In the genomic region with DNA sequence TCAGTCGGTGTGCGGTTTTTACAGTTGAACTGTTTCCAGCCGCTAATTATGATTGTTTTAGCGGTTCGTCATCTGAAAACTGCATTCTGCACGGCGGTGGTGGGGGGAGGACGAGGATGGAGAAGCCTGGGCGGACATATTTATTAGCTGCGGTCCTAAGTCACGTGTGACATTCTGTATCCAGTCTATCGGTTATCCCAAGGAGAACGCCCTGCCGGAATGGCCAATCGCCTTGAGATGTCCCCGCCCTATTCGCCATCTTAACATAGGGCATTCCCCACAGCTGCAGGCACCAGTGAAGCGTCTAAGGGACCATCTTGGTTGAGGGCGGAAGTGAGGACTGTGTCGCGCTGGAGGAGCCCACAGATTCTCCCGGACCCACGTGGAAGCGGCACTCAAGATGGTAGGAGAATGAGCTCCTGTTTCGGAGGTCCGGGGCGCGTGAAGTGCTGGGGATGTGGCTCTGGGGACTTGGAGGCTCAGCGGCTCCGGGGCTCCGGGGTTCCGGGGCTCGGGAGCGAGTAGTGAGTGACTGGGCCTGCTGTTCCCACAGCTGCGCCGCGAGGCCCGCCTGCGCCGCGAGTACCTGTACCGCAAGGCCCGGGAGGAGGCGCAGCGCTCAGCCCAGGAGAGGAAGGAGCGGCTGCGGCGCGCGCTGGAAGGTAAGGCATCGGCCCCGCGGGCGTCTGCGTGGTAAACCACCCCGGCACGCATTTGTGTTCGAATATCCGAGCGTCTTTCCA, we compare ENCODE assay signal across 1 cellular context.
TF ChIP-seq lines count a peak whose summit lies in the region.

Gene IMP4 (plus strand): TSS at position 365 of the 743 bp plus-strand sequence. CDS start 36 bp downstream, at position 401.

TF ChIP-seq in HepG2, 621 proteins besides CTCF, POLR2A, EP300 and RAD21 (continued from another document and continues in another):
- TF ChIP-seq TIGD3 (CRISPR knock-in tag; IDR thresholded peaks at IDR 0.05; ENCODE audit: borderline replicate concordance), result peak; percentile 74; the same call in 1 of the 2 replicates
- TF ChIP-seq E2F1 (CRISPR knock-in tag; IDR thresholded peaks at IDR 0.05), result peak; percentile 16
- peak; percentile 86 for TF ChIP-seq NFYB (CRISPR knock-in tag; IDR thresholded peaks at IDR 0.05)
- no peak for TF ChIP-seq PBX3 (CRISPR knock-in tag; IDR thresholded peaks at IDR 0.05; ENCODE audit: borderline replicate concordance)
- TF ChIP-seq ZNF282 (IDR thresholded peaks at IDR 0.05; ENCODE audit: partially characterized antibody), result no peak
- no peak for TF ChIP-seq ZNF10 (CRISPR knock-in tag; IDR thresholded peaks at IDR 0.05; ENCODE audit: borderline replicate concordance, low read depth)
- peak; percentile 22; the same call in 1 of the 2 replicates for TF ChIP-seq RFXANK (CRISPR knock-in tag; IDR thresholded peaks at IDR 0.05)
- TF ChIP-seq JUNB (CRISPR knock-in tag; IDR thresholded peaks at IDR 0.05; ENCODE audit: borderline replicate concordance), result no peak
- TF ChIP-seq, protein P1, sequence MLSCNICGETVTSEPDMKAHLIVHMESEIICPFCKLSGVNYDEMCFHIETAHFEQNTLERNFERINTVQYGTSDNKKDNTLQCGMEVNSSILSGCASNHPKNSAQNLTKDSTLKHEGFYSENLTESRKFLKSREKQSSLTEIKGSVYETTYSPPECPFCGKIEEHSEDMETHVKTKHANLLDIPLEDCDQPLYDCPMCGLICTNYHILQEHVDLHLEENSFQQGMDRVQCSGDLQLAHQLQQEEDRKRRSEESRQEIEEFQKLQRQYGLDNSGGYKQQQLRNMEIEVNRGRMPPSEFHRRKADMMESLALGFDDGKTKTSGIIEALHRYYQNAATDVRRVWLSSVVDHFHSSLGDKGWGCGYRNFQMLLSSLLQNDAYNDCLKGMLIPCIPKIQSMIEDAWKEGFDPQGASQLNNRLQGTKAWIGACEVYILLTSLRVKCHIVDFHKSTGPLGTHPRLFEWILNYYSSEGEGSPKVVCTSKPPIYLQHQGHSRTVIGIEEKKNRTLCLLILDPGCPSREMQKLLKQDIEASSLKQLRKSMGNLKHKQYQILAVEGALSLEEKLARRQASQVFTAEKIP (CRISPR knock-in tag; IDR thresholded peaks at IDR 0.05; ENCODE audit: borderline replicate concordance), result no peak
- TF ChIP-seq, protein P2, sequence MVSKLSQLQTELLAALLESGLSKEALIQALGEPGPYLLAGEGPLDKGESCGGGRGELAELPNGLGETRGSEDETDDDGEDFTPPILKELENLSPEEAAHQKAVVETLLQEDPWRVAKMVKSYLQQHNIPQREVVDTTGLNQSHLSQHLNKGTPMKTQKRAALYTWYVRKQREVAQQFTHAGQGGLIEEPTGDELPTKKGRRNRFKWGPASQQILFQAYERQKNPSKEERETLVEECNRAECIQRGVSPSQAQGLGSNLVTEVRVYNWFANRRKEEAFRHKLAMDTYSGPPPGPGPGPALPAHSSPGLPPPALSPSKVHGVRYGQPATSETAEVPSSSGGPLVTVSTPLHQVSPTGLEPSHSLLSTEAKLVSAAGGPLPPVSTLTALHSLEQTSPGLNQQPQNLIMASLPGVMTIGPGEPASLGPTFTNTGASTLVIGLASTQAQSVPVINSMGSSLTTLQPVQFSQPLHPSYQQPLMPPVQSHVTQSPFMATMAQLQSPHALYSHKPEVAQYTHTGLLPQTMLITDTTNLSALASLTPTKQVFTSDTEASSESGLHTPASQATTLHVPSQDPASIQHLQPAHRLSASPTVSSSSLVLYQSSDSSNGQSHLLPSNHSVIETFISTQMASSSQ (IDR thresholded peaks at IDR 0.05; ENCODE audit: low read depth), result no peak
- TF ChIP-seq, protein P2 (CRISPR knock-in tag; IDR thresholded peaks at IDR 0.05; ENCODE audit: borderline replicate concordance), result peak; percentile 61; the same call in 1 of the 2 replicates
- peak; percentile 98 for TF ChIP-seq ELF4 (CRISPR knock-in tag; IDR thresholded peaks at IDR 0.05; ENCODE audit: borderline replicate concordance)
- no peak for TF ChIP-seq ZC3H4 (CRISPR knock-in tag; IDR thresholded peaks at IDR 0.05; ENCODE audit: borderline replicate concordance)
- no peak for TF ChIP-seq NFE2L2 (IDR thresholded peaks at IDR 0.05; ENCODE audit: low read length)
- peak; percentile 97 for TF ChIP-seq ARID4A (CRISPR knock-in tag; IDR thresholded peaks at IDR 0.05; ENCODE audit: borderline replicate concordance)
- peak; percentile 82; the same call in 1 of the 2 replicates for TF ChIP-seq TFAP4 (IDR thresholded peaks at IDR 0.05; ENCODE audit: borderline replicate concordance, low read depth)
- no peak for TF ChIP-seq TCF7 (IDR thresholded peaks at IDR 0.05; ENCODE audit: low read depth)
- TF ChIP-seq, protein P3, sequence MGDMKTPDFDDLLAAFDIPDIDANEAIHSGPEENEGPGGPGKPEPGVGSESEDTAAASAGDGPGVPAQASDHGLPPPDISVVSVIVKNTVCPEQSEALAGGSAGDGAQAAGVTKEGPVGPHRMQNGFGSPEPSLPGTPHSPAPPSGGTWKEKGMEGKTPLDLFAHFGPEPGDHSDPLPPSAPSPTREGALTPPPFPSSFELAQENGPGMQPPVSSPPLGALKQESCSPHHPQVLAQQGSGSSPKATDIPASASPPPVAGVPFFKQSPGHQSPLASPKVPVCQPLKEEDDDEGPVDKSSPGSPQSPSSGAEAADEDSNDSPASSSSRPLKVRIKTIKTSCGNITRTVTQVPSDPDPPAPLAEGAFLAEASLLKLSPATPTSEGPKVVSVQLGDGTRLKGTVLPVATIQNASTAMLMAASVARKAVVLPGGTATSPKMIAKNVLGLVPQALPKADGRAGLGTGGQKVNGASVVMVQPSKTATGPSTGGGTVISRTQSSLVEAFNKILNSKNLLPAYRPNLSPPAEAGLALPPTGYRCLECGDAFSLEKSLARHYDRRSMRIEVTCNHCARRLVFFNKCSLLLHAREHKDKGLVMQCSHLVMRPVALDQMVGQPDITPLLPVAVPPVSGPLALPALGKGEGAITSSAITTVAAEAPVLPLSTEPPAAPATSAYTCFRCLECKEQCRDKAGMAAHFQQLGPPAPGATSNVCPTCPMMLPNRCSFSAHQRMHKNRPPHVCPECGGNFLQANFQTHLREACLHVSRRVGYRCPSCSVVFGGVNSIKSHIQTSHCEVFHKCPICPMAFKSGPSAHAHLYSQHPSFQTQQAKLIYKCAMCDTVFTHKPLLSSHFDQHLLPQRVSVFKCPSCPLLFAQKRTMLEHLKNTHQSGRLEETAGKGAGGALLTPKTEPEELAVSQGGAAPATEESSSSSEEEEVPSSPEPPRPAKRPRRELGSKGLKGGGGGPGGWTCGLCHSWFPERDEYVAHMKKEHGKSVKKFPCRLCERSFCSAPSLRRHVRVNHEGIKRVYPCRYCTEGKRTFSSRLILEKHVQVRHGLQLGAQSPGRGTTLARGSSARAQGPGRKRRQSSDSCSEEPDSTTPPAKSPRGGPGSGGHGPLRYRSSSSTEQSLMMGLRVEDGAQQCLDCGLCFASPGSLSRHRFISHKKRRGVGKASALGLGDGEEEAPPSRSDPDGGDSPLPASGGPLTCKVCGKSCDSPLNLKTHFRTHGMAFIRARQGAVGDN (CRISPR knock-in tag; IDR thresholded peaks at IDR 0.05), result peak; percentile 89
- TF ChIP-seq SNAI1 (CRISPR knock-in tag; IDR thresholded peaks at IDR 0.05; ENCODE audit: borderline replicate concordance), result peak; percentile 97; the same call in 1 of the 2 replicates
- TF ChIP-seq SMARCE1 (IDR thresholded peaks at IDR 0.05; ENCODE audit: borderline replicate concordance), result no peak
- peak; percentile 86; the same call in 1 of the 2 replicates for TF ChIP-seq SNAPC5 (CRISPR knock-in tag; IDR thresholded peaks at IDR 0.05; ENCODE audit: borderline replicate concordance)
- TF ChIP-seq ZNF234 (CRISPR knock-in tag; conservative IDR thresholded peaks at IDR 0.05), result no peak; the same call in 1 of the 2 replicates
- no peak for TF ChIP-seq ZNF460 (CRISPR knock-in tag; IDR thresholded peaks at IDR 0.05; ENCODE audit: borderline replicate concordance)
- peak; percentile 55; the same call in 1 of the 2 replicates for TF ChIP-seq ZNF546 (CRISPR knock-in tag; conservative IDR thresholded peaks at IDR 0.05)
- TF ChIP-seq ZKSCAN5 (CRISPR knock-in tag; IDR thresholded peaks at IDR 0.05), result no peak
- TF ChIP-seq ATM (IDR thresholded peaks at IDR 0.05; ENCODE audit: borderline replicate concordance), result no peak
- TF ChIP-seq ZNF24 (IDR thresholded peaks at IDR 0.05), result 0 out of 2 replicates have a peak, but pooled peaks have one; percentile 43
- peak; percentile 30; the same call in 1 of the 2 replicates for TF ChIP-seq STAG1 (CRISPR knock-in tag; IDR thresholded peaks at IDR 0.05)
- peak; percentile 53; the same call in 1 of the 2 replicates for TF ChIP-seq FOXA3 (CRISPR knock-in tag; IDR thresholded peaks at IDR 0.05)
- TF ChIP-seq ZNF160 (CRISPR knock-in tag; IDR thresholded peaks at IDR 0.05), result 0 out of 2 replicates have a peak, but pooled peaks have one; percentile 83
- peak; percentile 98 for TF ChIP-seq SIN3A (IDR thresholded peaks at IDR 0.05; ENCODE audit: borderline replicate concordance, low read depth, low read length)
- no peak; the same call in none of the 2 replicates for TF ChIP-seq BRD4 (CRISPR knock-in tag; IDR thresholded peaks at IDR 0.05)
- peak; percentile 34; the same call in 1 of the 2 replicates for TF ChIP-seq NKX3-1 (CRISPR knock-in tag; IDR thresholded peaks at IDR 0.05)
